Comparison of ENCODE assay signal across 1 cellular context in the genomic region with DNA sequence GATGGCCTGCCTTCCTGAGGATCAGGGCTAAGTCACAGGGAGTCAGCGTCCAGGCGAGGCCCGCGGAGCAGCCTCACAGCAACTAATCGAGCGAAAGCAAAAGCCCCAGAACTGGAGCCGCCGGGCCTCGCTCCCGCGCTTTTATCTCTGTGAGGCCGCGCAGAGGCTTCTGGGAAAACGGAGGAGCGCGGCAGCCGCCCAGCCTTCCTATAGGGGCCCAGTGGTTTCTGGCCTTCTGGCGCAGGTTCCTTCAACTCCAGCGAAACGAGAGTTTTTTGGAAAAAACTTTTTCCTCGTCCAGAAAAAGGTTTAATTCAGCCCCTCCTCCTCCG.
A peak's percentile ranks its signal among the peaks of the same experiment; 100 is the strongest.
TF ChIP-seq lines count a peak whose summit lies in the region.

A gene with protein sequence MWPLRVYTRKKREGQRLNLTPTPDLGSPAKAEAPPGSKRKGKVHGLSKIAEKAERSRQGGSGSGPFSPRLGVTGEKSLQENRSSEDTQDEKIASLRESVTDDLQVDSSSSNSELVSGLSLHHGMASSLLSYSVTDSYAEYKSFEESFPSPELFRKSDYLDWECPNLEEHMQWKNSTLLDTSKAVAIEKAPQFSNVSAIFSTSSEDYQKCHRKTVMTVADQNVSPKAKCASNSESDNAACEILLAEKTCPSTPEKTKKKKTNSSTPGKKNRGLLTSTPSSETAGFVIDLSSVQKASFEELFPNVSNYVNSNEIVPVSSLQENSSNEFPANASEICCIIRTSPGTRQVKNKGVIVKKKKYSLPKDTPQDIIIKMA (minus strand): TSS at position 113 of the 332 bp plus-strand sequence. CDS start 158 bp downstream, outside the sequence.

TF ChIP-seq in H1, 55 proteins besides CTCF, POLR2A, EP300 and RAD21:
- TF ChIP-seq SIN3A (conservative IDR thresholded peaks at IDR 0.05 in 1 of 2, IDR thresholded peaks at IDR 0.05 in 1 of 2; ENCODE audit: low read depth in 1 of 2, low read length in 2 of 2) (no peak), CHD2 (IDR thresholded peaks at IDR 0.05; ENCODE audit: low read length) (no peak)
- TF ChIP-seq, protein P1, sequence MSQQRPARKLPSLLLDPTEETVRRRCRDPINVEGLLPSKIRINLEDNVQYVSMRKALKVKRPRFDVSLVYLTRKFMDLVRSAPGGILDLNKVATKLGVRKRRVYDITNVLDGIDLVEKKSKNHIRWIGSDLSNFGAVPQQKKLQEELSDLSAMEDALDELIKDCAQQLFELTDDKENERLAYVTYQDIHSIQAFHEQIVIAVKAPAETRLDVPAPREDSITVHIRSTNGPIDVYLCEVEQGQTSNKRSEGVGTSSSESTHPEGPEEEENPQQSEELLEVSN (IDR thresholded peaks at IDR 0.05): 0 out of 2 replicates have a peak, but pooled peaks have one; percentile 3
